13 cellular contexts compared by ENCODE assay signal in the genomic region with DNA sequence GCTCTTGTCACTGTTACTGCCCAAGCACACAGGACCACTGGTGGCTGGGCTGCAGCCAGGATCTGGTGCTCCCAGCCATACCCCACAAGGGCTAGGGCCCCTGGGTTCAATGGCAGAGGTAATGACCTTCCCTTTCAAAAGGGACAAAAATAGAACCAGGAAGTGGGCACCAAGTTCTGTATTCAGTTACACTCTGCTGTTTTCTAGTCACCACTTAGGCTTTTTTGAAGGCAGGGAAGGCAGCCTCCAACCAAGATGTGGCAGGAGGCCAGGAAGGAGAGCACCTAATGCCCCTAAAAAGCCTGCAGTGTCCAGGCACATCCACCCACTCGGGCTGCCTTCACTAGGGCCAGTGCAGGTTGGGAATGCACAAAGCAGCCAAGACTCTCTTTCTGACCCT. TPM values are rescaled to one million over a fixed set of nuclear protein-coding genes. Genes with fewer than 3 reads are reported as not detected.
DNase-seq lines count a peak whose midpoint lies in the region; ATAC-seq lines count a peak whose summit lies in the region.
"Had no signal": no experiment of that assay in that cellular context is flagged by ENCODE, and none has a peak within 500 bp of the region (broad histone marks: within the 10 kb centered on the region; RNA-seq: fewer than 3 reads in every experiment).

No MANE protein-coding gene starts in this region.

- H3K36me3 ChIP-seq in CD8-positive, alpha-beta memory T cell (ENCODE audit: insufficient read depth, low read length): peaks cover 10% of the 10 kb centered on the region

- peak overlapping the region; percentile 11 to 88 for H3K27ac Mint-ChIP-seq in effector memory CD8-positive, alpha-beta T cell
- H3K27ac Mint-ChIP-seq in stimulated activated naive B cell treated with anti-CD40 and anti-IgM and Interleukin-4, amounts not matched to agents 10 μg/mL and 1 μg/mL and 100 μg/mL, for 72 hours: peak overlapping the region; percentile 26
- H3K27ac Mint-ChIP-seq in CD8-positive, alpha-beta memory T cell: peak overlapping the region in 3 of 8 donors; percentile 24 to 52 (median 45)
- H3K27ac Mint-ChIP-seq: activated CD4-positive, alpha-beta memory T cell treated with anti-CD3 and anti-CD28 coated beads for 36 hours had no signal

- H3K9me3 Mint-ChIP-seq in effector memory CD8-positive, alpha-beta T cell: no peaks in the 10 kb centered on the region
- H3K9me3 Mint-ChIP-seq in stimulated activated naive B cell treated with anti-CD40 and anti-IgM and Interleukin-4, amounts not matched to agents 10 μg/mL and 1 μg/mL and 100 μg/mL, for 72 hours: no peaks in the 10 kb centered on the region
- peaks cover 0 to 1% (median 0%) of the 10 kb centered on the region in 5 donors for H3K9me3 Mint-ChIP-seq in CD8-positive, alpha-beta memory T cell
- H3K9me3 Mint-ChIP-seq: activated CD4-positive, alpha-beta memory T cell treated with anti-CD3 and anti-CD28 coated beads for 36 hours had no signal

- no peak overlapping the region for H3K27ac ChIP-seq in CD8-positive, alpha-beta memory T cell (ENCODE audit: low read depth, low read length)
- H3K27ac ChIP-seq: 22Rv1, SJSA1 had no signal

- H3K4me1 Mint-ChIP-seq in effector memory CD8-positive, alpha-beta T cell (ENCODE audit: low read depth in 2 of 2): peaks cover 0 to 5% of the 10 kb centered on the region in 2 donors
- H3K4me1 Mint-ChIP-seq in stimulated activated naive B cell treated with anti-CD40 and anti-IgM and Interleukin-4, amounts not matched to agents 10 μg/mL and 1 μg/mL and 100 μg/mL, for 72 hours: peaks cover 48 to 76% of the 10 kb centered on the region in 2 donors
- H3K4me1 Mint-ChIP-seq in CD8-positive, alpha-beta memory T cell: no peaks in the 10 kb centered on the region

- no peak for ATAC-seq in effector memory CD8-positive, alpha-beta T cell (replicated peaks)
- ATAC-seq in stimulated activated naive B cell treated with anti-CD40 and anti-IgM and Interleukin-4, amounts not matched to agents 10 μg/mL and 1 μg/mL and 100 μg/mL, for 72 hours (replicated peaks): peak; percentile 17 to 34

- CTCF ChIA-PET in CD8-positive, alpha-beta memory T cell (lab: Charles Lee): no interaction called here

- no peaks in the 10 kb centered on the region for H3K27me3 Mint-ChIP-seq in effector memory CD8-positive, alpha-beta T cell
- no peaks in the 10 kb centered on the region for H3K27me3 Mint-ChIP-seq in stimulated activated naive B cell treated with anti-CD40 and anti-IgM and Interleukin-4, amounts not matched to agents 10 μg/mL and 1 μg/mL and 100 μg/mL, for 72 hours
- no peaks in the 10 kb centered on the region for H3K27me3 Mint-ChIP-seq in CD8-positive, alpha-beta memory T cell
- H3K27me3 Mint-ChIP-seq: activated CD4-positive, alpha-beta memory T cell treated with anti-CD3 and anti-CD28 coated beads for 36 hours had no signal

- no peaks in the 10 kb centered on the region for H3K4me1 ChIP-seq in CD8-positive, alpha-beta memory T cell (ENCODE audit: insufficient read depth, low read length)
- H3K4me1 ChIP-seq: SJSA1 had no signal

- no peaks in the 10 kb centered on the region for H3K27me3 ChIP-seq in CD8-positive, alpha-beta memory T cell (ENCODE audit: insufficient read depth, low read length, poor library complexity, severe bottlenecking)
- H3K27me3 ChIP-seq: SJSA1 had no signal

- POLR2A ChIA-PET in CD8-positive, alpha-beta memory T cell (lab: Charles Lee): no interaction called here

- H3K4me3 Mint-ChIP-seq in effector memory CD8-positive, alpha-beta T cell: no peak overlapping the region
- peak overlapping the region; percentile 34 to 41 for H3K4me3 Mint-ChIP-seq in stimulated activated naive B cell treated with anti-CD40 and anti-IgM and Interleukin-4, amounts not matched to agents 10 μg/mL and 1 μg/mL and 100 μg/mL, for 72 hours
- no peak overlapping the region for H3K4me3 Mint-ChIP-seq in CD8-positive, alpha-beta memory T cell
- H3K4me3 Mint-ChIP-seq: activated CD4-positive, alpha-beta memory T cell treated with anti-CD3 and anti-CD28 coated beads for 36 hours had no signal

- no peaks in the 10 kb centered on the region for H3K9me3 ChIP-seq in CD8-positive, alpha-beta memory T cell (ENCODE audit: low read length)
- H3K9me3 ChIP-seq: SJSA1 had no signal

- H3K4me3 ChIP-seq in CD8-positive, alpha-beta memory T cell (ENCODE audit: low read length): no peak overlapping the region
- H3K4me3 ChIP-seq: lung, SJSA1 had no signal

- DNase-seq in NCI-H187 treated with DMSO at 0.1 percent for 48 hours (lab: John Stamatoyannopoulos, UW) (peak; percentile 4), NCI-H187 (lab: John Stamatoyannopoulos, UW) (no peak), NCI-H2029 treated with DMSO at 0.1 percent for 48 hours (lab: John Stamatoyannopoulos, UW) (peak; percentile 79), AG20443 (ENCODE audit: low spot score) (no peak)
- DNase-seq in effector memory CD8-positive, alpha-beta T cell: no peak
- DNase-seq in stimulated activated naive B cell treated with anti-CD40 and anti-IgM and Interleukin-4, amounts not matched to agents 10 μg/mL and 1 μg/mL and 100 μg/mL, for 72 hours: no peak
- DNase-seq in activated naive CD4-positive, alpha-beta T cell treated with Interleukin-2 at 50 U/mL for 16 hours: no peak
- no peak for DNase-seq in CD8-positive, alpha-beta memory T cell
- DNase-seq: activated CD4-positive, alpha-beta memory T cell treated with anti-CD3 and anti-CD28 coated beads for 36 hours; DND-41 had no signal

- H3K36me3 Mint-ChIP-seq in effector memory CD8-positive, alpha-beta T cell (ENCODE audit: insufficient read depth): peaks cover 30% of the 10 kb centered on the region
- H3K36me3 Mint-ChIP-seq in stimulated activated naive B cell treated with anti-CD40 and anti-IgM and Interleukin-4, amounts not matched to agents 10 μg/mL and 1 μg/mL and 100 μg/mL, for 72 hours: peaks cover 45 to 76% of the 10 kb centered on the region in 2 donors
- peaks cover 5 to 91% (median 30%) of the 10 kb centered on the region in 3 donors for H3K36me3 Mint-ChIP-seq in CD8-positive, alpha-beta memory T cell

RNA-seq across cellular contexts. Expression of gene NOD1, which starts 47.8 kb away (rescaled TPM):
- total RNA-seq in CD8-positive, alpha-beta memory T cell: 1 to 10 TPM; 8.4 to 8.8 TPM
- polyA plus RNA-seq in CD8-positive, alpha-beta memory T cell: 8.8 TPM

Comparison
In these comparisons a context has a peak if more than half of its experiments do, and no peak if none do; other contexts are left out.
1. DNase-seq: peak in NCI-H187 treated with DMSO at 0.1 percent for 48 hours (single experiment) and NCI-H2029 treated with DMSO at 0.1 percent for 48 hours (single experiment); none in NCI-H187 (0 of 2), effector memory CD8-positive, alpha-beta T cell (0 of 3), stimulated activated naive B cell treated with anti-CD40 and anti-IgM and Interleukin-4, amounts not matched to agents 10 μg/mL and 1 μg/mL and 100 μg/mL, for 72 hours (single experiment), activated naive CD4-positive, alpha-beta T cell treated with Interleukin-2 at 50 U/mL for 16 hours (single experiment), AG20443 (single experiment) and CD8-positive, alpha-beta memory T cell (0 of 5).
2. H3K4me3 Mint-ChIP-seq: peak in stimulated activated naive B cell treated with anti-CD40 and anti-IgM and Interleukin-4, amounts not matched to agents 10 μg/mL and 1 μg/mL and 100 μg/mL, for 72 hours (2 of 2); none in effector memory CD8-positive, alpha-beta T cell (0 of 2) and CD8-positive, alpha-beta memory T cell (0 of 7).